1 cellular context compared by ENCODE assay signal in the genomic region with DNA sequence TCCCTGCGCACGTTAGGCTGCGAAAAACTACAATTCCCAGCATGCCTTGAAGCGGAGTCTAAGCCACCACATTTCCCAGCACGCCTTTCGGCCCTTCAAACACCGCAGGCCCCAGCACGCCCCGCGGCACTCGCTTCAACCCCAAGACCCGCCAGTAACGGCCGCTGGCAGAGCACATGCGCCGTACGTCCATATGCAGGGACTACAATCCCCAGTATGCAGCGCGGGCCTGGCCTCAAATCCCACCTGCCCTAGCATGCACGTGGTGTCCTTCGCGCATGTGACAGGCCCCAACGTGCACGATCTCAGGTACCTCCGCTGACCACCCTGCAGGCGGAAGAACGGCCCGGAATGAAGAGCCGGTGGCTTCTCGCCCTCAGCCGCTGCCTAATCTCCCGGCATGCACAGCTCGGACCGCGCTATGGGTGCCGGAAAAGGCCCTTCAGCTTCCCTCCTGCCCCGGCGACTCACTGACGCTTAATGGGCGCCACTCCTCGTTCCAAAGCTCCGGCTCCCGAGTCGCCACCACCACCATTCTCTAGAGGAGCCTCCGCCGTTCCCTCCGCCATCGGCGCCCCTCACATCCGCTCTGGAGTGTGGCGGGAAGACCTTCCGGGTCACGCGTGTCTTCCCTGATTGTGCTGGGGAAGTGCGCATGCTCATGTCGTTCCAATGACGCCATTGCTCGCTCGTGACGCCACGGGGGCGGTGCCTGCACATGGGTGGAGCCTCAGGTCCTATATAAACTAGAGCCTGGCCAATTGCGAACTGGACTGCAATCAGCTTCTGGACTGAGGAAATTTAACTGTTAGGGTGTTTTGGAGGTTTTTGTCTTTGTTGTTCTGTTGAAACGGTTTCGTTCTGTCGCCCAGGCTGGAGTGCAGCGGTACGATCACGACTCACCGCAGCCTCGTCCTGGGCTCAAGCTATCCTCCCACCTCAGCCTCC.
TF ChIP-seq lines count a peak whose summit lies in the region.

A gene with protein sequence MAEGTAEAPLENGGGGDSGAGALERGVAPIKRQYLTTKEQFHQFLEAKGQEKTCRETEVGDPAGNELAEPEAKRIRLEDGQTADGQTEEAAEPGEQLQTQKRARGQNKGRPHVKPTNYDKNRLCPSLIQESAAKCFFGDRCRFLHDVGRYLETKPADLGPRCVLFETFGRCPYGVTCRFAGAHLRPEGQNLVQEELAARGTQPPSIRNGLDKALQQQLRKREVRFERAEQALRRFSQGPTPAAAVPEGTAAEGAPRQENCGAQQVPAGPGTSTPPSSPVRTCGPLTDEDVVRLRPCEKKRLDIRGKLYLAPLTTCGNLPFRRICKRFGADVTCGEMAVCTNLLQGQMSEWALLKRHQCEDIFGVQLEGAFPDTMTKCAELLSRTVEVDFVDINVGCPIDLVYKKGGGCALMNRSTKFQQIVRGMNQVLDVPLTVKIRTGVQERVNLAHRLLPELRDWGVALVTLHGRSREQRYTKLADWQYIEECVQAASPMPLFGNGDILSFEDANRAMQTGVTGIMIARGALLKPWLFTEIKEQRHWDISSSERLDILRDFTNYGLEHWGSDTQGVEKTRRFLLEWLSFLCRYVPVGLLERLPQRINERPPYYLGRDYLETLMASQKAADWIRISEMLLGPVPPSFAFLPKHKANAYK (minus strand): TSS at position 591 of the 948 bp plus-strand sequence. CDS start 22 bp downstream, at position 569.

TF ChIP-seq in HepG2, 621 proteins besides CTCF, POLR2A, EP300 and RAD21 (continued from another document and continues in another):
- TF ChIP-seq, protein P1, sequence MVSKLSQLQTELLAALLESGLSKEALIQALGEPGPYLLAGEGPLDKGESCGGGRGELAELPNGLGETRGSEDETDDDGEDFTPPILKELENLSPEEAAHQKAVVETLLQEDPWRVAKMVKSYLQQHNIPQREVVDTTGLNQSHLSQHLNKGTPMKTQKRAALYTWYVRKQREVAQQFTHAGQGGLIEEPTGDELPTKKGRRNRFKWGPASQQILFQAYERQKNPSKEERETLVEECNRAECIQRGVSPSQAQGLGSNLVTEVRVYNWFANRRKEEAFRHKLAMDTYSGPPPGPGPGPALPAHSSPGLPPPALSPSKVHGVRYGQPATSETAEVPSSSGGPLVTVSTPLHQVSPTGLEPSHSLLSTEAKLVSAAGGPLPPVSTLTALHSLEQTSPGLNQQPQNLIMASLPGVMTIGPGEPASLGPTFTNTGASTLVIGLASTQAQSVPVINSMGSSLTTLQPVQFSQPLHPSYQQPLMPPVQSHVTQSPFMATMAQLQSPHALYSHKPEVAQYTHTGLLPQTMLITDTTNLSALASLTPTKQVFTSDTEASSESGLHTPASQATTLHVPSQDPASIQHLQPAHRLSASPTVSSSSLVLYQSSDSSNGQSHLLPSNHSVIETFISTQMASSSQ (IDR thresholded peaks at IDR 0.05; ENCODE audit: low read depth) = peak; percentile 28; the same call in 1 of the 2 replicates
- TF ChIP-seq, protein P1 (CRISPR knock-in tag; IDR thresholded peaks at IDR 0.05; ENCODE audit: borderline replicate concordance) = peak; percentile 73
- peak; percentile 99 for TF ChIP-seq SAP130 (CRISPR knock-in tag; IDR thresholded peaks at IDR 0.05; ENCODE audit: low read depth)
- peak; percentile 90; the same call in 1 of the 2 replicates for TF ChIP-seq SMYD3 (CRISPR knock-in tag; IDR thresholded peaks at IDR 0.05)
- TF ChIP-seq ZNF432 (CRISPR knock-in tag; IDR thresholded peaks at IDR 0.05; ENCODE audit: borderline replicate concordance) = no peak
- TF ChIP-seq ZFY (CRISPR knock-in tag; IDR thresholded peaks at IDR 0.05) = peak; percentile 90
- peak; percentile 84; the same call in 1 of the 2 replicates for TF ChIP-seq ZNF136 (CRISPR knock-in tag; IDR thresholded peaks at IDR 0.05; ENCODE audit: low read depth)
- TF ChIP-seq, protein P2, sequence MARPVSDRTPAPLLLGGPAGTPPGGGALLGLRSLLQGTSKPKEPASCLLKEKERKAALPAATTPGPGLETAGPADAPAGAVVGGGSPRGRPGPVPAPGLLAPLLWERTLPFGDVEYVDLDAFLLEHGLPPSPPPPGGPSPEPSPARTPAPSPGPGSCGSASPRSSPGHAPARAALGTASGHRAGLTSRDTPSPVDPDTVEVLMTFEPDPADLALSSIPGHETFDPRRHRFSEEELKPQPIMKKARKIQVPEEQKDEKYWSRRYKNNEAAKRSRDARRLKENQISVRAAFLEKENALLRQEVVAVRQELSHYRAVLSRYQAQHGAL (CRISPR knock-in tag; IDR thresholded peaks at IDR 0.05; ENCODE audit: not compliant biosample characterization) = no peak
- TF ChIP-seq ZNF382 (CRISPR knock-in tag; IDR thresholded peaks at IDR 0.05; ENCODE audit: borderline replicate concordance) = no peak
- TF ChIP-seq WIZ (CRISPR knock-in tag; IDR thresholded peaks at IDR 0.05) = 0 out of 2 replicates have a peak, but pooled peaks have one; percentile 42
- TF ChIP-seq, protein P3, sequence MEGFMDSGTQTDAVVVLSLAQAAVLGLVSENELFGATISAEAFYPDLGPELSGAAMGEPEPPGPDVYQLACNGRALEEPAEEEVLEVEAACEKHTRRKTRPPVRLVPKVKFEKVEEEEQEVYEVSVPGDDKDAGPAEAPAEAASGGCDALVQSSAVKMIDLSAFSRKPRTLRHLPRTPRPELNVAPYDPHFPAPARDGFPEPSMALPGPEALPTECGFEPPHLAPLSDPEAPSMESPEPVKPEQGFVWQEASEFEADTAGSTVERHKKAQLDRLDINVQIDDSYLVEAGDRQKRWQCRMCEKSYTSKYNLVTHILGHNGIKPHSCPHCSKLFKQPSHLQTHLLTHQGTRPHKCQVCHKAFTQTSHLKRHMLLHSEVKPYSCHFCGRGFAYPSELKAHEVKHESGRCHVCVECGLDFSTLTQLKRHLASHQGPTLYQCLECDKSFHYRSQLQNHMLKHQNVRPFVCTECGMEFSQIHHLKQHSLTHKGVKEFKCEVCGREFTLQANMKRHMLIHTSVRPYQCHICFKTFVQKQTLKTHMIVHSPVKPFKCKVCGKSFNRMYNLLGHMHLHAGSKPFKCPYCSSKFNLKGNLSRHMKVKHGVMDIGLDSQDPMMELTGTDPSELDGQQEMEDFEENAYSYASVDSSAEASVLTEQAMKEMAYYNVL (CRISPR knock-in tag; IDR thresholded peaks at IDR 0.05; ENCODE audit: borderline replicate concordance) = peak; percentile 79; the same call in 1 of the 2 replicates
- TF ChIP-seq, protein P4, sequence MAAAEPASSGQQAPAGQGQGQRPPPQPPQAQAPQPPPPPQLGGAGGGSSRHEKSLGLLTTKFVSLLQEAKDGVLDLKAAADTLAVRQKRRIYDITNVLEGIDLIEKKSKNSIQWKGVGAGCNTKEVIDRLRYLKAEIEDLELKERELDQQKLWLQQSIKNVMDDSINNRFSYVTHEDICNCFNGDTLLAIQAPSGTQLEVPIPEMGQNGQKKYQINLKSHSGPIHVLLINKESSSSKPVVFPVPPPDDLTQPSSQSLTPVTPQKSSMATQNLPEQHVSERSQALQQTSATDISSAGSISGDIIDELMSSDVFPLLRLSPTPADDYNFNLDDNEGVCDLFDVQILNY (CRISPR knock-in tag; conservative IDR thresholded peaks at IDR 0.05) = peak; percentile 67
- TF ChIP-seq, protein P5, sequence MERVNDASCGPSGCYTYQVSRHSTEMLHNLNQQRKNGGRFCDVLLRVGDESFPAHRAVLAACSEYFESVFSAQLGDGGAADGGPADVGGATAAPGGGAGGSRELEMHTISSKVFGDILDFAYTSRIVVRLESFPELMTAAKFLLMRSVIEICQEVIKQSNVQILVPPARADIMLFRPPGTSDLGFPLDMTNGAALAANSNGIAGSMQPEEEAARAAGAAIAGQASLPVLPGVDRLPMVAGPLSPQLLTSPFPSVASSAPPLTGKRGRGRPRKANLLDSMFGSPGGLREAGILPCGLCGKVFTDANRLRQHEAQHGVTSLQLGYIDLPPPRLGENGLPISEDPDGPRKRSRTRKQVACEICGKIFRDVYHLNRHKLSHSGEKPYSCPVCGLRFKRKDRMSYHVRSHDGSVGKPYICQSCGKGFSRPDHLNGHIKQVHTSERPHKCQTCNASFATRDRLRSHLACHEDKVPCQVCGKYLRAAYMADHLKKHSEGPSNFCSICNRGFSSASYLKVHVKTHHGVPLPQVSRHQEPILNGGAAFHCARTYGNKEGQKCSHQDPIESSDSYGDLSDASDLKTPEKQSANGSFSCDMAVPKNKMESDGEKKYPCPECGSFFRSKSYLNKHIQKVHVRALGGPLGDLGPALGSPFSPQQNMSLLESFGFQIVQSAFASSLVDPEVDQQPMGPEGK (CRISPR knock-in tag; IDR thresholded peaks at IDR 0.05) = peak; percentile 16; the same call in 1 of the 2 replicates
- peak; percentile 87 for TF ChIP-seq NFKB2 (CRISPR knock-in tag; IDR thresholded peaks at IDR 0.05; ENCODE audit: borderline replicate concordance)
- TF ChIP-seq IRF2 (CRISPR knock-in tag; IDR thresholded peaks at IDR 0.05) = peak; percentile 93
- TF ChIP-seq KMT2B (CRISPR knock-in tag; IDR thresholded peaks at IDR 0.05) = peak; percentile 70
- TF ChIP-seq HOXA9 (CRISPR knock-in tag; IDR thresholded peaks at IDR 0.05; ENCODE audit: borderline replicate concordance) = no peak
- TF ChIP-seq ZNF563 (CRISPR knock-in tag; IDR thresholded peaks at IDR 0.05) = no peak; the same call in 1 of the 2 replicates
- TF ChIP-seq FOXC1 (CRISPR knock-in tag; IDR thresholded peaks at IDR 0.05; ENCODE audit: borderline replicate concordance) = peak; percentile 98
- TF ChIP-seq, protein P6, sequence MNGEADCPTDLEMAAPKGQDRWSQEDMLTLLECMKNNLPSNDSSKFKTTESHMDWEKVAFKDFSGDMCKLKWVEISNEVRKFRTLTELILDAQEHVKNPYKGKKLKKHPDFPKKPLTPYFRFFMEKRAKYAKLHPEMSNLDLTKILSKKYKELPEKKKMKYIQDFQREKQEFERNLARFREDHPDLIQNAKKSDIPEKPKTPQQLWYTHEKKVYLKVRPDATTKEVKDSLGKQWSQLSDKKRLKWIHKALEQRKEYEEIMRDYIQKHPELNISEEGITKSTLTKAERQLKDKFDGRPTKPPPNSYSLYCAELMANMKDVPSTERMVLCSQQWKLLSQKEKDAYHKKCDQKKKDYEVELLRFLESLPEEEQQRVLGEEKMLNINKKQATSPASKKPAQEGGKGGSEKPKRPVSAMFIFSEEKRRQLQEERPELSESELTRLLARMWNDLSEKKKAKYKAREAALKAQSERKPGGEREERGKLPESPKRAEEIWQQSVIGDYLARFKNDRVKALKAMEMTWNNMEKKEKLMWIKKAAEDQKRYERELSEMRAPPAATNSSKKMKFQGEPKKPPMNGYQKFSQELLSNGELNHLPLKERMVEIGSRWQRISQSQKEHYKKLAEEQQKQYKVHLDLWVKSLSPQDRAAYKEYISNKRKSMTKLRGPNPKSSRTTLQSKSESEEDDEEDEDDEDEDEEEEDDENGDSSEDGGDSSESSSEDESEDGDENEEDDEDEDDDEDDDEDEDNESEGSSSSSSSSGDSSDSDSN (CRISPR knock-in tag; IDR thresholded peaks at IDR 0.05) = peak; percentile 76
- TF ChIP-seq, protein P7, sequence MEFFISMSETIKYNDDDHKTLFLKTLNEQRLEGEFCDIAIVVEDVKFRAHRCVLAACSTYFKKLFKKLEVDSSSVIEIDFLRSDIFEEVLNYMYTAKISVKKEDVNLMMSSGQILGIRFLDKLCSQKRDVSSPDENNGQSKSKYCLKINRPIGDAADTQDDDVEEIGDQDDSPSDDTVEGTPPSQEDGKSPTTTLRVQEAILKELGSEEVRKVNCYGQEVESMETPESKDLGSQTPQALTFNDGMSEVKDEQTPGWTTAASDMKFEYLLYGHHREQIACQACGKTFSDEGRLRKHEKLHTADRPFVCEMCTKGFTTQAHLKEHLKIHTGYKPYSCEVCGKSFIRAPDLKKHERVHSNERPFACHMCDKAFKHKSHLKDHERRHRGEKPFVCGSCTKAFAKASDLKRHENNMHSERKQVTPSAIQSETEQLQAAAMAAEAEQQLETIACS (CRISPR knock-in tag; IDR thresholded peaks at IDR 0.05) = 0 out of 2 replicates have a peak, but pooled peaks have one; percentile 13
- TF ChIP-seq LCORL (IDR thresholded peaks at IDR 0.05) = no peak
- peak; percentile 64 for TF ChIP-seq LCORL (CRISPR knock-in tag; IDR thresholded peaks at IDR 0.05)
- peak; percentile 90 for TF ChIP-seq SRY (CRISPR knock-in tag; IDR thresholded peaks at IDR 0.05)
- TF ChIP-seq ZBTB21 (CRISPR knock-in tag; IDR thresholded peaks at IDR 0.05) = peak; percentile 99
- no peak for TF ChIP-seq HOXD1 (CRISPR knock-in tag; IDR thresholded peaks at IDR 0.05)
- TF ChIP-seq NFE2L2 (IDR thresholded peaks at IDR 0.05; ENCODE audit: low read length) = no peak
- TF ChIP-seq, protein P8, sequence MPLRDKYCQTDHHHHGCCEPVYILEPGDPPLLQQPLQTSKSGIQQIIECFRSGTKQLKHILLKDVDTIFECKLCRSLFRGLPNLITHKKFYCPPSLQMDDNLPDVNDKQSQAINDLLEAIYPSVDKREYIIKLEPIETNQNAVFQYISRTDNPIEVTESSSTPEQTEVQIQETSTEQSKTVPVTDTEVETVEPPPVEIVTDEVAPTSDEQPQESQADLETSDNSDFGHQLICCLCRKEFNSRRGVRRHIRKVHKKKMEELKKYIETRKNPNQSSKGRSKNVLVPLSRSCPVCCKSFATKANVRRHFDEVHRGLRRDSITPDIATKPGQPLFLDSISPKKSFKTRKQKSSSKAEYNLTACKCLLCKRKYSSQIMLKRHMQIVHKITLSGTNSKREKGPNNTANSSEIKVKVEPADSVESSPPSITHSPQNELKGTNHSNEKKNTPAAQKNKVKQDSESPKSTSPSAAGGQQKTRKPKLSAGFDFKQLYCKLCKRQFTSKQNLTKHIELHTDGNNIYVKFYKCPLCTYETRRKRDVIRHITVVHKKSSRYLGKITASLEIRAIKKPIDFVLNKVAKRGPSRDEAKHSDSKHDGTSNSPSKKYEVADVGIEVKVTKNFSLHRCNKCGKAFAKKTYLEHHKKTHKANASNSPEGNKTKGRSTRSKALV (CRISPR knock-in tag; IDR thresholded peaks at IDR 0.05) = no peak
- TF ChIP-seq HOXA5 (CRISPR knock-in tag; IDR thresholded peaks at IDR 0.05) = 0 out of 2 replicates have a peak, but pooled peaks have one; percentile 7
- no peak for TF ChIP-seq PAWR (CRISPR knock-in tag; IDR thresholded peaks at IDR 0.05; ENCODE audit: borderline replicate concordance)
- TF ChIP-seq, protein P9, sequence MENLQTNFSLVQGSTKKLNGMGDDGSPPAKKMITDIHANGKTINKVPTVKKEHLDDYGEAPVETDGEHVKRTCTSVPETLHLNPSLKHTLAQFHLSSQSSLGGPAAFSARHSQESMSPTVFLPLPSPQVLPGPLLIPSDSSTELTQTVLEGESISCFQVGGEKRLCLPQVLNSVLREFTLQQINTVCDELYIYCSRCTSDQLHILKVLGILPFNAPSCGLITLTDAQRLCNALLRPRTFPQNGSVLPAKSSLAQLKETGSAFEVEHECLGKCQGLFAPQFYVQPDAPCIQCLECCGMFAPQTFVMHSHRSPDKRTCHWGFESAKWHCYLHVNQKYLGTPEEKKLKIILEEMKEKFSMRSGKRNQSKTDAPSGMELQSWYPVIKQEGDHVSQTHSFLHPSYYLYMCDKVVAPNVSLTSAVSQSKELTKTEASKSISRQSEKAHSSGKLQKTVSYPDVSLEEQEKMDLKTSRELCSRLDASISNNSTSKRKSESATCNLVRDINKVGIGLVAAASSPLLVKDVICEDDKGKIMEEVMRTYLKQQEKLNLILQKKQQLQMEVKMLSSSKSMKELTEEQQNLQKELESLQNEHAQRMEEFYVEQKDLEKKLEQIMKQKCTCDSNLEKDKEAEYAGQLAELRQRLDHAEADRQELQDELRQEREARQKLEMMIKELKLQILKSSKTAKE (CRISPR knock-in tag; IDR thresholded peaks at IDR 0.05; ENCODE audit: borderline replicate concordance) = no peak
